25 cellular contexts compared by ENCODE assay signal in genomic region chr12:65792724-65793123, GRCh38. TPM values are rescaled to one million over a fixed set of nuclear protein-coding genes. Genes with fewer than 3 reads are reported as not detected.
"Had no signal": no experiment of that assay in that cellular context is flagged by ENCODE, and none has a peak within 500 bp of the region (broad histone marks: within the 10 kb centered on the region; RNA-seq: fewer than 3 reads in every experiment).

No MANE protein-coding gene starts in this region.

- FAIRE-seq: endometrium, frontal cortex, islet of Langerhans had no signal

- DNase-seq: colonic mucosa; cortex of kidney; effector CD8-positive, alpha-beta T cell; effector memory CD8-positive, alpha-beta T cell; endodermal cell; foreskin keratinocyte; glutamatergic neuron; head of caudate nucleus; heart right ventricle; hippocampal formation; left cardiac atrium; left lung; left ventricle myocardium superior; lower lobe of right lung; mesenchymal stem cell; mucosa of descending colon; naive B cell had no signal

- H3K9me3 ChIP-seq: colonic mucosa, esophagus muscularis mucosa, gastroesophageal sphincter, left lung, lower lobe of right lung, mucosa of descending colon had no signal

- H3K4me3 Mint-ChIP-seq: dendritic cell treated with granulocyte-macrophage colony-stimulating factor and Interleukin-4, amounts not matched to agents 40 ng/mL and 50 ng/mL, for 4 days; effector memory CD8-positive, alpha-beta T cell; endodermal cell; mesothelial cell of epicardium; naive B cell had no signal

- H3K36me3 ChIP-seq: colonic mucosa, esophagus muscularis mucosa, gastroesophageal sphincter, heart right ventricle, left lung, lower lobe of right lung had no signal

- H3K4me1 Mint-ChIP-seq: naive B cell had no signal

- H3K27me3 ChIP-seq: colonic mucosa, esophagus muscularis mucosa, foreskin keratinocyte, gastroesophageal sphincter, left lung had no signal

- H3K36me3 Mint-ChIP-seq: mesothelial cell of epicardium, naive B cell had no signal

- H3K27ac Mint-ChIP-seq: dendritic cell treated with granulocyte-macrophage colony-stimulating factor and Interleukin-4, amounts not matched to agents 40 ng/mL and 50 ng/mL, for 4 days; effector memory CD8-positive, alpha-beta T cell; endodermal cell; mesothelial cell of epicardium had no signal

- H3K4me3 ChIP-seq: colonic mucosa, esophagus muscularis mucosa, gastroesophageal sphincter, heart right ventricle, left lung, lower lobe of right lung, mucosa of descending colon had no signal

- H3K27me3 Mint-ChIP-seq: dendritic cell treated with granulocyte-macrophage colony-stimulating factor and Interleukin-4, amounts not matched to agents 40 ng/mL and 50 ng/mL, for 4 days had no signal

- H3K9me3 Mint-ChIP-seq: dendritic cell treated with granulocyte-macrophage colony-stimulating factor and Interleukin-4, amounts not matched to agents 40 ng/mL and 50 ng/mL, for 4 days; effector memory CD8-positive, alpha-beta T cell had no signal

- H3K4me1 ChIP-seq: colonic mucosa, esophagus muscularis mucosa, foreskin keratinocyte, gastroesophageal sphincter, heart right ventricle, left lung, lower lobe of right lung had no signal

- ATAC-seq: effector memory CD8-positive, alpha-beta T cell; foreskin keratinocyte; gastroesophageal sphincter; heart right ventricle; left cardiac atrium; left lung; left ventricle myocardium superior; lower lobe of right lung; mucosa of descending colon had no signal

- H3K27ac ChIP-seq: colonic mucosa, esophagus muscularis mucosa, foreskin keratinocyte, gastroesophageal sphincter, heart right ventricle, left lung, lower lobe of right lung had no signal

RNA-seq across cellular contexts. Expression of gene HMGA2, which starts 31.6 kb away (rescaled TPM):
- total RNA-seq: left ventricle myocardium superior, lower lobe of right lung, mesenteric fat pad had no signal
